8 cellular contexts compared by ENCODE assay signal in genomic region chr12:96434107-96434506, GRCh38. TPM values are rescaled to one million over a fixed set of nuclear protein-coding genes. Genes with fewer than 3 reads are reported as not detected.
DNase-seq lines count a peak whose midpoint lies in the region; ATAC-seq and TF ChIP-seq lines count a peak whose summit lies in the region.

No MANE protein-coding gene starts in this region.

- no peak overlapping the region for H3K4me3 ChIP-seq in ACC112 (ENCODE audit: low read depth, low read length)
- H3K4me3 ChIP-seq in MM.1S (ENCODE audit: low read length) = no peak overlapping the region
- H3K4me3 ChIP-seq in mesenchymal stem cell (ENCODE audit: insufficient read depth in 1 of 2, low read depth in 1 of 2, low read length in 2 of 2) = no peak overlapping the region

- no peak overlapping the region for H3K14ac ChIP-seq in mesenchymal stem cell (ENCODE audit: low read length in 2 of 2)

- no peaks in the 10 kb centered on the region for H3K27me3 ChIP-seq in ACC112 (ENCODE audit: insufficient read depth, low read length)
- no peaks in the 10 kb centered on the region for H3K27me3 ChIP-seq in MM.1S (replicated peaks; ENCODE audit: insufficient read depth, low read length)
- no peaks in the 10 kb centered on the region for H3K27me3 ChIP-seq in mesenchymal stem cell (ENCODE audit: control insufficient read depth in 1 of 2, insufficient read depth in 1 of 2, low read length in 2 of 2)

- no peak overlapping the region for H4K91ac ChIP-seq in mesenchymal stem cell (ENCODE audit: low read length)

- ATAC-seq in GM19467 (IDR thresholded peaks at IDR 0.05; ENCODE audit: unreplicated experiment) (peak; percentile 64), GM21515 (IDR thresholded peaks at IDR 0.05; ENCODE audit: unreplicated experiment) (no peak)

- H2BK5ac ChIP-seq in mesenchymal stem cell (ENCODE audit: low read depth, low read length, poor library complexity, severe bottlenecking) = no peak overlapping the region

- H2AFZ ChIP-seq in ACC112 (ENCODE audit: low read length, unreplicated experiment) (peak overlapping the region; percentile 57), MM.1S (ENCODE audit: low read length) (no peak overlapping the region), mesenchymal stem cell (ENCODE audit: low read depth, low read length) (no peak overlapping the region)

- H3K4me1 ChIP-seq in ACC112 (ENCODE audit: control insufficient read depth, insufficient read depth, low read length, unreplicated experiment) = peaks cover 15% of the 10 kb centered on the region
- H3K4me1 ChIP-seq in MM.1S (ENCODE audit: low read length) = peaks cover 10% of the 10 kb centered on the region
- H3K4me1 ChIP-seq in mesenchymal stem cell (ENCODE audit: control insufficient read depth, insufficient read depth, low read depth, low read length) = peaks cover 12% of the 10 kb centered on the region

- peaks cover 1% of the 10 kb centered on the region for H3K79me1 ChIP-seq in mesenchymal stem cell (replicated peaks; ENCODE audit: low read length, poor library complexity, severe bottlenecking)

- no peak overlapping the region for H3K18ac ChIP-seq in mesenchymal stem cell (ENCODE audit: low read depth in 1 of 2, low read length in 2 of 2)

- no peak overlapping the region for H4K8ac ChIP-seq in mesenchymal stem cell (ENCODE audit: low read length)

- H3K27ac ChIP-seq in ACC112 (ENCODE audit: low read depth, low read length) = peak overlapping the region; percentile 68
- H3K27ac ChIP-seq in MM.1S (ENCODE audit: low read length) = peak overlapping the region; percentile 65; the same call in 1 of the 2 replicates
- H3K27ac ChIP-seq in mesenchymal stem cell (ENCODE audit: low read length, poor library complexity, severe bottlenecking) = peak overlapping the region; percentile 36

- H2BK12ac ChIP-seq in mesenchymal stem cell (ENCODE audit: low read length in 2 of 2) = no peak overlapping the region

- H3K9ac ChIP-seq in MM.1S (ENCODE audit: low read length) (no peak overlapping the region), mesenchymal stem cell (ENCODE audit: low read length) (no peak overlapping the region)

- DNase-seq in MM.1S (peak; percentile 91), activated T-cell treated with anti-CD3 and anti-CD28 coated beads for 48 hours (ENCODE audit: low read depth) (peak; percentile 41), mesenchymal stem cell (peak; percentile 99), NCI-H82 treated with DMSO at 0.1 percent for 48 hours (lab: John Stamatoyannopoulos, UW; ENCODE audit: unreplicated experiment) (no peak), NCI-H187 treated with DMSO at 0.1 percent for 48 hours (lab: John Stamatoyannopoulos, UW) (no peak)

- H3K36me3 ChIP-seq in ACC112 (ENCODE audit: insufficient read depth, low read length) = no peaks in the 10 kb centered on the region
- H3K36me3 ChIP-seq in MM.1S (replicated peaks; ENCODE audit: insufficient read depth, low read length) = no peaks in the 10 kb centered on the region
- H3K36me3 ChIP-seq in mesenchymal stem cell (ENCODE audit: control insufficient read depth in 1 of 2, insufficient read depth in 2 of 2, low read depth in 1 of 2, low read length in 2 of 2) = no peaks in the 10 kb centered on the region

- peak overlapping the region; percentile 48; the same call in 1 of the 2 replicates for H3K4me2 ChIP-seq in MM.1S (ENCODE audit: low read depth, low read length)
- no peak overlapping the region for H3K4me2 ChIP-seq in mesenchymal stem cell (ENCODE audit: low read length, poor library complexity, severe bottlenecking)

- no peaks in the 10 kb centered on the region for H4K20me1 ChIP-seq in MM.1S (ENCODE audit: insufficient read depth, low read length)

- H2BK15ac ChIP-seq in mesenchymal stem cell (ENCODE audit: low read depth, poor library complexity, severe bottlenecking) = no peak overlapping the region

- H3K4ac ChIP-seq in mesenchymal stem cell (ENCODE audit: low read depth in 1 of 2, low read length in 2 of 2) = no peak overlapping the region

- no peak overlapping the region for H2AK5ac ChIP-seq in mesenchymal stem cell (ENCODE audit: low read length, severe bottlenecking)

- H3K23ac ChIP-seq in mesenchymal stem cell (ENCODE audit: low read length in 2 of 2) = no peak overlapping the region

- 4% methylated on average over 4 of the region's 6 CpGs for WGBS in mesenchymal stem cell

- H3K9me3 ChIP-seq in MM.1S (replicated peaks; ENCODE audit: insufficient read depth, low read length) (no peaks in the 10 kb centered on the region), mesenchymal stem cell (ENCODE audit: control insufficient read depth, low read length) (no peaks in the 10 kb centered on the region)

- H3K9me2 ChIP-seq in MM.1S (replicated peaks; ENCODE audit: insufficient read depth, low read length) = no peaks in the 10 kb centered on the region

- no peak overlapping the region for H2BK120ac ChIP-seq in mesenchymal stem cell (ENCODE audit: low read depth, low read length)

- peaks cover 8% of the 10 kb centered on the region for H3F3A ChIP-seq in MM.1S (ENCODE audit: insufficient read depth, low read length)

- TF ChIP-seq CTCF in MM.1S (IDR thresholded peaks at IDR 0.05; ENCODE audit: low read length) = no peak

- no peaks in the 10 kb centered on the region for H3K79me2 ChIP-seq in ACC112 (ENCODE audit: control insufficient read depth, insufficient read depth, low read length, unreplicated experiment)
- H3K79me2 ChIP-seq in MM.1S (ENCODE audit: low read length) = no peaks in the 10 kb centered on the region

RNA-seq across cellular contexts. Expression of gene CDK17, which starts 33.9 kb away (rescaled TPM):
- 16.3 TPM for polyA plus RNA-seq in mesenchymal stem cell (2013, experiment 1 of 2)
- 16.3 TPM for polyA plus RNA-seq in mesenchymal stem cell (2013, experiment 2 of 2)

RNA-seq across cellular contexts. Expression of gene CFAP54, which starts 55.3 kb away (rescaled TPM):
- 0.88 TPM for polyA plus RNA-seq in mesenchymal stem cell (2013, experiment 1 of 2)
- polyA plus RNA-seq in mesenchymal stem cell (2013, experiment 2 of 2) = 0.74 TPM

Comparison
In these comparisons a context has a peak if more than half of its experiments do, and no peak if none do; other contexts are left out.
1. DNase-seq: peak in MM.1S (single experiment), activated T-cell treated with anti-CD3 and anti-CD28 coated beads for 48 hours (single experiment) and mesenchymal stem cell (single experiment); none in NCI-H82 treated with DMSO at 0.1 percent for 48 hours (single experiment) and NCI-H187 treated with DMSO at 0.1 percent for 48 hours (single experiment).
2. Peak in every context shown above with its lines, with median percentiles within 50 percentile points of each other: H3K27ac ChIP-seq.